In the genomic region with DNA sequence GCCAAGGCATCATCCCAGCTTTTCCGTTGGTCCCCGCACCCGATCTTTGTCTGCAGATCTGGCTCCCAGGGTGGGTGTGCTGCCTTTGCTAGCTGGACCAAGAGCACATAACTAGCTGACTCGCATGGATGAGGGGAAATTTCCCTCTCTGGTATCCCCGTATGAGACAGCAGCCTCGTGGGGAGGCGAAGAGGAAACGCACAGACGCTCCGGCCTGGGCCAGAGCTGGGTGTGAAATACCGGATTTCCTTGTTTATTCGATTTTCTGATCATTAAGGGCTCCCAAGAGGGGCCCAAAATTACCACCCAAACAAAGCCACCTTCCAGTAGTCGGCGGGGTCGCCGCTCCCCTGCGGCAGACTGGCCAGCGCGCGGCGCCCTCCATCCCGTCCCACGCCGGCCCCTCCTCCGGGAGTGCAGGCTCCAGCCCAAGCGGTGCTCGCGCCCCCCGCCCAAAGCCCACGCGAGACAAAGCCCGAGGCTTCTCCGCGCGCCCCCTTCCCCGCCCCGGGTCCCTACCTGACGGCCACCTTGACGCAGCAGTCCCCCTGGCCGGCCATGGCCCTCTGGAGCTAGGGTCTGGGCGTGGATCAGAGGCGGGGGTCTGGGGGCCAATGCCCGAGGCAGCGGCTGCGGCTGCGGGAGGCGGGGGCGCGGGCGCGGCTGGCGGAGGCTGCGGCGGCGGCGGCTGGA, we compare ENCODE assay signal across 8 cellular contexts. TPM values are rescaled to one million over a fixed set of nuclear protein-coding genes. Genes with fewer than 3 reads are reported as not detected.
DNase-seq lines count a peak whose midpoint lies in the region; ATAC-seq, FAIRE-seq and TF ChIP-seq lines count a peak whose summit lies in the region.

No MANE protein-coding gene starts in this region.

- no TSS peak for BruUV-seq in endothelial cell of umbilical vein (replicated peaks; lab: Mats Ljungman, UMichigan)

- no peak for DNase-seq in AG09309 (ENCODE audit: low read depth)
- peak in 1 of 2 experiments; percentile 20 for DNase-seq in HAP-1 (ENCODE audit: low spot score in 2 of 2)
- peak; percentile 61 for DNase-seq in activated CD4-positive, alpha-beta T cell treated with anti-CD3 and anti-CD28 coated beads for 48 hours
- no peak for DNase-seq in endothelial cell of umbilical vein (ENCODE audit: low read depth, low spot score)
- no peak for DNase-seq in cerebellum (ENCODE audit: low spot score)

- H4K20me1 ChIP-seq in endothelial cell of umbilical vein (replicated peaks; ENCODE audit: control insufficient read depth, extremely low read depth, insufficient read depth, low read length) = no peaks in the 10 kb centered on the region

- in situ Hi-C loops in HAP-1 (cut with MboI; ENCODE audit: low sequenced_read_pairs) = no loop called here

- H3K9me3 ChIP-seq in HAP-1 (no peaks in the 10 kb centered on the region), endothelial cell of umbilical vein (replicated peaks; ENCODE audit: control insufficient read depth, insufficient read depth, low read length) (no peaks in the 10 kb centered on the region), neuron (ENCODE audit: low read length) (no peaks in the 10 kb centered on the region)

- TF ChIP-seq POLR2A in endothelial cell of umbilical vein (IDR thresholded peaks at IDR 0.05; ENCODE audit: low read depth, low read length) (no peak), GM18505 (IDR thresholded peaks at IDR 0.05; ENCODE audit: borderline replicate concordance, extremely low read depth, insufficient read depth, insufficient read length) (no peak)

- H3K36me3 ChIP-seq in HAP-1 (replicated peaks) (no peaks in the 10 kb centered on the region), endothelial cell of umbilical vein (ENCODE audit: control insufficient read depth in 2 of 2, extremely low read depth in 1 of 2, insufficient read depth in 2 of 2, low read length in 2 of 2) (no peaks in the 10 kb centered on the region), neuron (ENCODE audit: insufficient read depth, low read length) (no peaks in the 10 kb centered on the region)

- TF ChIP-seq CTCF in AG09309 (IDR thresholded peaks at IDR 0.05; ENCODE audit: control insufficient read depth, insufficient read depth, low read depth, low read length, missing control alignments) = no peak
- peak in 1 of 2 donors; percentile 6 for TF ChIP-seq CTCF in endothelial cell of umbilical vein (IDR thresholded peaks at IDR 0.05; ENCODE audit: extremely low read depth in 1 of 2, insufficient read depth in 1 of 2, low read depth in 1 of 2, low read length in 2 of 2)

- no peak overlapping the region for H3K27ac ChIP-seq in endothelial cell of umbilical vein (ENCODE audit: insufficient read depth, low read depth, low read length)

- H3K9me1 ChIP-seq in endothelial cell of umbilical vein (replicated peaks; ENCODE audit: control insufficient read depth, extremely low read depth, insufficient read depth, low read length) = no peaks in the 10 kb centered on the region

- peak overlapping the region; percentile 33 for H3K4me3 ChIP-seq in AG09309 (ENCODE audit: control insufficient read depth, low read depth, low read length)
- H3K4me3 ChIP-seq in HAP-1 = peak overlapping the region; percentile 36
- peak overlapping the region; percentile 11 to 49 (median 13) for H3K4me3 ChIP-seq in endothelial cell of umbilical vein (replicated peaks in 1 of 3; ENCODE audit: insufficient read depth in 1 of 3, low read depth in 1 of 3, low read length in 3 of 3)
- H3K4me3 ChIP-seq in neuron (ENCODE audit: low read length) = peak overlapping the region; percentile 60

- H2AFZ ChIP-seq in endothelial cell of umbilical vein (ENCODE audit: low read depth, low read length) = peak overlapping the region; percentile 61
- H2AFZ ChIP-seq in neuron (ENCODE audit: low read depth, low read length) = peak overlapping the region; percentile 83

- FAIRE-seq in endothelial cell of umbilical vein (lab: Jason Lieb, UNC) = peak; percentile 67

- ATAC-seq in GM18858 (IDR thresholded peaks at IDR 0.05; ENCODE audit: unreplicated experiment) (no peak), GM18505 (IDR thresholded peaks at IDR 0.05; ENCODE audit: unreplicated experiment) (no peak)

- H3K79me2 ChIP-seq in endothelial cell of umbilical vein (ENCODE audit: control insufficient read depth, insufficient read depth, low read length) = no peaks in the 10 kb centered on the region

- H3K4me1 ChIP-seq in HAP-1 (peaks cover 5% of the 10 kb centered on the region), endothelial cell of umbilical vein (ENCODE audit: control insufficient read depth, extremely low read depth, insufficient read depth, low read length) (peaks cover 31% of the 10 kb centered on the region), neuron (ENCODE audit: insufficient read depth, low read length) (peaks cover 34% of the 10 kb centered on the region)

- no peak overlapping the region for H3K9ac ChIP-seq in endothelial cell of umbilical vein (replicated peaks; ENCODE audit: extremely low read depth, insufficient read depth, low read length)

- CTCF ChIA-PET in endothelial cell of umbilical vein (lab: Charles Lee) = interaction anchor here (2.0 to 7.0 kb wide), 4 partner anchors 7 to 50 kb away, joined by 5 to 94 read pairs (median 42); no protein-coding TSS in a partner anchor

- intact Hi-C loops in endothelial cell of umbilical vein (cut with micrococcal nuclease) = no loop called here

- H3K4me2 ChIP-seq in endothelial cell of umbilical vein (ENCODE audit: insufficient read depth, low read length) = peak overlapping the region; percentile 62

- POLR2A ChIA-PET in endothelial cell of umbilical vein (lab: Charles Lee) = no interaction called here

- no peaks in the 10 kb centered on the region for H3K27me3 ChIP-seq in HAP-1 (ENCODE audit: low read depth)
- H3K27me3 ChIP-seq in endothelial cell of umbilical vein (ENCODE audit: control insufficient read depth in 2 of 2, insufficient read depth in 2 of 2, low read length in 2 of 2) = no peaks in the 10 kb centered on the region
- H3K27me3 ChIP-seq in neuron (ENCODE audit: insufficient read depth, low read length) = no peaks in the 10 kb centered on the region

- dilution Hi-C loops in endothelial cell of umbilical vein (cut with MboI; ENCODE audit: extremely low pct_ligation_motif_present, low sequenced_read_pairs) = no loop called here

TF ChIP-seq in endothelial cell of umbilical vein, 7 proteins besides CTCF, POLR2A, EP300 and RAD21:
- TF ChIP-seq MAX (IDR thresholded peaks at IDR 0.05; ENCODE audit: insufficient read depth, insufficient read length) (peak; percentile 13), POLR2AphosphoS5 (IDR thresholded peaks at IDR 0.05; ENCODE audit: insufficient read depth, low read depth, low read length) (no peak), GATA2 (IDR thresholded peaks at IDR 0.05; ENCODE audit: insufficient read depth, insufficient read length, low read depth, low read length) (no peak), JUN (IDR thresholded peaks at IDR 0.05; ENCODE audit: borderline replicate concordance, insufficient read depth, insufficient read length, low read depth) (no peak), MYC (IDR thresholded peaks at IDR 0.05; ENCODE audit: low read depth, low read length) (no peak), FOS (IDR thresholded peaks at IDR 0.05; ENCODE audit: borderline replicate concordance, insufficient read depth, low read length) (no peak)
TF ChIP-seq in endothelial cell of umbilical vein: peak in this region for 1.

RNA-seq across cellular contexts. Expression of gene KIF21B, which starts 0.5 kb away (rescaled TPM):
- total RNA-seq in endothelial cell of umbilical vein (4.4 and 4.7 TPM in 2 replicates), cerebellum (101 TPM)
- 1.8 and 1.9 TPM in 2 replicates for polyA plus RNA-seq in endothelial cell of umbilical vein
- polyA plus RNA-seq in endothelial cell of umbilical vein (2011; cell fraction: cytosol; rRNA removed) = 1.7 and 1.9 TPM in 2 replicates
- polyA plus RNA-seq in endothelial cell of umbilical vein (2011; cell fraction: nucleus; rRNA removed) = 6.9 and 7.2 TPM in 2 replicates
- polyA plus RNA-seq in endothelial cell of umbilical vein (2012) = 2.5 and 2.6 TPM in 2 replicates
- 3.4 TPM in 2 replicates for polyA minus RNA-seq in endothelial cell of umbilical vein
- polyA minus RNA-seq in endothelial cell of umbilical vein (2011; cell fraction: cytosol; rRNA and poly(A)+ RNA removed) = 5.3 TPM
- polyA minus RNA-seq in endothelial cell of umbilical vein (2011; cell fraction: nucleus; rRNA and poly(A)+ RNA removed) = 3.2 and 3.3 TPM in 2 replicates

Comparison
In these comparisons a context has a peak if more than half of its experiments do, and no peak if none do; other contexts are left out.
1. RNA of gene KIF21B, which starts 0.5 kb away (total RNA-seq): 101 TPM in cerebellum (single experiment); 4.4 to 4.7 TPM in endothelial cell of umbilical vein; every median in the first group is over 10 times any median in the second.
2. Peak in every context shown above with its lines, with median percentiles within 50 percentile points of each other: H3K4me3 ChIP-seq.